Comparison of ENCODE assay signal across 1 cellular context in genomic region chr1:155650231-155650757, GRCh38.
TF ChIP-seq lines count a peak whose summit lies in the region.

No MANE protein-coding gene starts in this region.

TF ChIP-seq in K562, 482 proteins besides CTCF, POLR2A, EP300 and RAD21:
- no peak for TF ChIP-seq PREB (CRISPR knock-in tag; IDR thresholded peaks at IDR 0.05)
- TF ChIP-seq ZNF134 (CRISPR knock-in tag; conservative IDR thresholded peaks at IDR 0.05): no peak
- peak; percentile 13 for TF ChIP-seq NFYB (IDR thresholded peaks at IDR 0.05; ENCODE audit: extremely low read depth, insufficient read length)
